ENCODE assay signal across 8 cellular contexts in genomic region chr7:82740246-82740848, GRCh38.
DNase-seq lines count a peak whose midpoint lies in the region; ATAC-seq and TF ChIP-seq lines count a peak whose summit lies in the region.

No MANE protein-coding gene starts in this region.

- H3K9me3 ChIP-seq in mammary epithelial cell (replicated peaks; ENCODE audit: insufficient read depth, low read length) (no peaks in the 10 kb centered on the region), gastroesophageal sphincter (no peaks in the 10 kb centered on the region)

- TF ChIP-seq EP300 in gastroesophageal sphincter (IDR thresholded peaks at IDR 0.05), result no peak

- peak; percentile 29 for DNase-seq in DMS79 (lab: John Stamatoyannopoulos, UW)
- peak; percentile 79 for DNase-seq in NCI-H748 (lab: John Stamatoyannopoulos, UW; ENCODE audit: unreplicated experiment)
- peak; percentile 40 for DNase-seq in mammary epithelial cell
- DNase-seq in myocyte (ENCODE audit: low read depth), result peak; percentile 83

- TF ChIP-seq CTCF in mammary epithelial cell (conservative IDR thresholded peaks at IDR 0.05 in 1 of 2, IDR thresholded peaks at IDR 0.05 in 1 of 2; ENCODE audit: extremely low read depth in 1 of 2, insufficient read depth in 1 of 2, low read depth in 1 of 2, low read length in 2 of 2) (peak; percentile 77 to 82), gastroesophageal sphincter (IDR thresholded peaks at IDR 0.05) (peak in 1 of 4 experiments; percentile 24)

- H3K27me3 ChIP-seq in mammary epithelial cell (ENCODE audit: insufficient read depth, low read length) (no peaks in the 10 kb centered on the region), gastroesophageal sphincter (no peaks in the 10 kb centered on the region)

- H3K27ac ChIP-seq in mammary epithelial cell (ENCODE audit: insufficient read depth, low read depth, low read length), result no peak overlapping the region
- H3K27ac ChIP-seq in gastroesophageal sphincter, result no peak overlapping the region

- dilution Hi-C loops in mammary epithelial cell (cut with HindIII; ENCODE audit: low sequenced_read_pairs), result no loop called here

- no peak overlapping the region for H3K4me2 ChIP-seq in mammary epithelial cell (ENCODE audit: insufficient read depth, low read depth, low read length)

- no peaks in the 10 kb centered on the region for H4K20me1 ChIP-seq in mammary epithelial cell (ENCODE audit: insufficient read depth, low read length)

- H3K9ac ChIP-seq in mammary epithelial cell (ENCODE audit: insufficient read depth, low read length), result no peak overlapping the region

- H2AFZ ChIP-seq in mammary epithelial cell (ENCODE audit: low read depth, low read length), result no peak overlapping the region

- in situ Hi-C loops in mammary epithelial cell (cut with MboI; ENCODE audit: low sequenced_read_pairs in 2 of 2), result loop anchor here in 1 of 2 donors (10.0 to 25.0 kb wide), 3 partner anchors 534 to 1253 kb away; no protein-coding TSS in a partner anchor

- H3K36me3 ChIP-seq in mammary epithelial cell (ENCODE audit: insufficient read depth, low read length), result no peaks in the 10 kb centered on the region
- H3K36me3 ChIP-seq in gastroesophageal sphincter, result no peaks in the 10 kb centered on the region

- H3K4me1 ChIP-seq in mammary epithelial cell (ENCODE audit: insufficient read depth, low read length) (no peaks in the 10 kb centered on the region), gastroesophageal sphincter (no peaks in the 10 kb centered on the region)

- no peak for TF ChIP-seq POLR2A in gastroesophageal sphincter (IDR thresholded peaks at IDR 0.05)

- no peaks in the 10 kb centered on the region for H3K79me2 ChIP-seq in mammary epithelial cell (ENCODE audit: insufficient read depth, low read length)

- H3K4me3 ChIP-seq in mammary epithelial cell (replicated peaks in 1 of 3; ENCODE audit: insufficient read depth in 1 of 3, low read depth in 2 of 3, low read length in 3 of 3) (no peak overlapping the region), gastroesophageal sphincter (no peak overlapping the region)

- 39% methylated on average over 3 of the region's 3 CpGs for WGBS in mammary epithelial cell (ENCODE audit: low coverage, missing lambda C conversion rate)
- 40% methylated on average over 3 of the region's 3 CpGs for WGBS in gastroesophageal sphincter (ENCODE audit: low coverage in 1 of 2), 2 donors

- BruUV-seq in mammary epithelial cell (replicated peaks; lab: Mats Ljungman, UMichigan), result no TSS peak

- intact Hi-C loops in mammary epithelial cell (cut with micrococcal nuclease), result loop anchor here (1.0 to 10.0 kb wide), 3 partner anchors 531 to 916 kb away; no protein-coding TSS in a partner anchor

- CTCF ChIA-PET in mammary epithelial cell (lab: Charles Lee; ENCODE audit: low non-redundant PET), result no interaction called here

- peak; percentile 54 for ATAC-seq in HG02870 (IDR thresholded peaks at IDR 0.05; ENCODE audit: unreplicated experiment)
- no peak for ATAC-seq in gastroesophageal sphincter
- no peak for ATAC-seq in HG03565 (IDR thresholded peaks at IDR 0.05; ENCODE audit: unreplicated experiment)
- no peak for ATAC-seq in HG02938 (IDR thresholded peaks at IDR 0.05; ENCODE audit: unreplicated experiment)

Comparison
In these comparisons a context has a peak if more than half of its experiments do, and no peak if none do; other contexts are left out.
1. DNase-seq: peak in every context shown above with its lines; median percentile 83 in myocyte; 79 in NCI-H748; 40 in mammary epithelial cell; 29 in DMS79.